In the genomic region with DNA sequence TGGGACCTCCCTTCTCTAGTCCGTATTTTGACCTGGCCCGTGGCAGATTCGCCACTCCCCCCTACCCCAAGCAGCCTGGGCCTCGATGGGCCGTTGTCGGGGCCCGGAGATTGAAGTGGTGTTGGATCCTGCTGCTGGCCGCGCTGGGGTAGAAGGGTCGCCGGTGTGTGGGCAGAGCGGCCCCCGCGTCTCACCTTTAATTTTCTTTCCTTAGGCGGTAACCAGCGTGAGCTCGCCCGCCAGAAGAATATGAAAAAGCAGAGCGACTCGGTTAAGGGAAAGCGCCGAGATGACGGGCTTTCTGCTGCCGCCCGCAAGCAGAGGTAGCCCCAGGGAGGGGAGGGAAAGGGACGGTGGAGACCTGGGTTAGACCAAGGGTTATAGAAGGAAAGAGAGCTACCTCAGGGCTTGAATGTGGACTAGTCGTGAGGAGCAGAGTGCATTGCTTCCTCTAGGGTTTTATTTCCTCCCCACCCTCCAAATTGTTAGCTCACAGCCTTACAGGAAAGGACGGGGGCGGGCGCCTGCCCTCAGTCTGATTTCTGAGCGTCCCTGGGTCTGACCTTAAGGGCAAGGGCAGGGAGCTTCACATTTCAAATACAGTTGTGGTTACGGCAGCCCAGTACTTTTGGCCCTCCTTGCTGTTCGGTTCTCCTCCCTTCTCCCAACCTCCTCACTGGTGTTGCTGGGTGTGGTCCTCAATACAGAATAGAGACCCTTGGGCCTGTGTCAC, we compare ENCODE assay signal across 8 cellular contexts. TPM values are rescaled to one million over a fixed set of nuclear protein-coding genes. Genes with fewer than 3 reads are reported as not detected.
DNase-seq lines count a peak whose midpoint lies in the region; ATAC-seq and TF ChIP-seq lines count a peak whose summit lies in the region.

No MANE protein-coding gene starts in this region.

- H2AFZ ChIP-seq in HCT116 (ENCODE audit: low read depth, low read length, poor library complexity, severe bottlenecking), result no peak overlapping the region

- H3K79me2 ChIP-seq in HCT116 (ENCODE audit: insufficient read depth, low read length), result peaks cover 37% of the 10 kb centered on the region

- RAD21 ChIA-PET in HCT116 (lab: Charles Lee; ENCODE audit: low non-redundant PET in 1 of 2, low total read pairs in 2 of 2, uncharacterized antibody in 2 of 2, unreplicated experiment in 2 of 2), result no interaction called here

- peak overlapping the region; percentile 99 to 100 for H3K4me3 ChIP-seq in HCT116 (replicated peaks in 1 of 2; ENCODE audit: low read depth in 1 of 2, low read length in 2 of 2)

- peak overlapping the region; percentile 97 for H3K4me3 Mint-ChIP-seq in natural killer cell treated with Interleukin-12 subunit alpha and Interleukin-12 subunit beta and Interleukin-15 and Interleukin-18, amount 100 ng/mL, for 72 hours

- no peak for TF ChIP-seq POLR2A in HCT116 (IDR thresholded peaks at IDR 0.05; ENCODE audit: borderline replicate concordance, extremely low read depth, insufficient read depth, insufficient read length)

- intact Hi-C loops in HCT116 (cut with micrococcal nuclease), result no loop called here

- POLR2A ChIA-PET in HCT116 (lab: Charles Lee), result interaction anchor here (2.9 kb wide), 1 partner anchor 16 kb away, joined by 8 read pairs; the partner anchor contains the start of gene ELL3

- H3K9me3 Mint-ChIP-seq in natural killer cell treated with Interleukin-12 subunit alpha and Interleukin-12 subunit beta and Interleukin-15 and Interleukin-18, amount 100 ng/mL, for 72 hours, result no peaks in the 10 kb centered on the region

- no peaks in the 10 kb centered on the region for H3K9me3 ChIP-seq in HCT116 (ENCODE audit: control insufficient read depth in 1 of 2, insufficient read depth in 1 of 2, low read depth in 1 of 2, low read length in 2 of 2)

- H3K9ac ChIP-seq in HCT116 (ENCODE audit: low read length), result peak overlapping the region; percentile 100

- no peak for TF ChIP-seq CTCF in HCT116 (IDR thresholded peaks at IDR 0.05 in 2 of 3, conservative IDR thresholded peaks at IDR 0.05 in 1 of 3; ENCODE audit: borderline replicate concordance in 1 of 3, insufficient read depth in 1 of 3, low read depth in 2 of 3, low read length in 2 of 3)

- ATAC-seq in HCT116, result no peak
- peak; percentile 15 for ATAC-seq in esophagus mucosa
- ATAC-seq in natural killer cell treated with Interleukin-12 subunit alpha and Interleukin-12 subunit beta and Interleukin-15 and Interleukin-18, amount 100 ng/mL, for 72 hours, result peak in 1 of 2 donors; percentile 4
- no peak for ATAC-seq in GM21381 (IDR thresholded peaks at IDR 0.05; ENCODE audit: unreplicated experiment)

- H3K36me3 ChIP-seq in HCT116 (ENCODE audit: control insufficient read depth in 1 of 2, insufficient read depth in 2 of 2, low read length in 2 of 2), result peaks cover 28 to 40% of the 10 kb centered on the region in 2 experiments

- peaks cover 18% of the 10 kb centered on the region for H3K36me3 Mint-ChIP-seq in natural killer cell treated with Interleukin-12 subunit alpha and Interleukin-12 subunit beta and Interleukin-15 and Interleukin-18, amount 100 ng/mL, for 72 hours

- CTCF ChIA-PET in HCT116 (lab: Charles Lee), result no interaction called here

- no peaks in the 10 kb centered on the region for H3K27me3 Mint-ChIP-seq in natural killer cell treated with Interleukin-12 subunit alpha and Interleukin-12 subunit beta and Interleukin-15 and Interleukin-18, amount 100 ng/mL, for 72 hours

- peak overlapping the region; percentile 93 for H3K27ac ChIP-seq in HCT116 (ENCODE audit: low read depth, low read length)

- no peak for TF ChIP-seq RAD21 in HCT116 (IDR thresholded peaks at IDR 0.05; ENCODE audit: low read depth)

- H3K27me3 ChIP-seq in HCT116 (ENCODE audit: insufficient read depth, low read length), result no peaks in the 10 kb centered on the region

- peaks cover 13 to 17% of the 10 kb centered on the region in 2 experiments for H3K4me1 ChIP-seq in HCT116 (ENCODE audit: control insufficient read depth in 1 of 2, insufficient read depth in 2 of 2, low read length in 2 of 2)

- DNase-seq in AG08396 (ENCODE audit: low spot score) (peak; percentile 44), HCT116 (ENCODE audit: low read depth, low spot score) (no peak), NCI-H128 (lab: John Stamatoyannopoulos, UW; ENCODE audit: unreplicated experiment) (no peak)
- peak; percentile 38 to 49 for DNase-seq in activated CD4-positive, alpha-beta T cell treated with anti-CD3 and anti-CD28 coated beads, Interleukin-2, amount 50 U/mL, for 48 hours
- DNase-seq in natural killer cell treated with Interleukin-12 subunit alpha and Interleukin-12 subunit beta and Interleukin-15 and Interleukin-18, amount 100 ng/mL, for 72 hours (ENCODE audit: low spot score), result no peak
- no peak for DNase-seq in NK-92 treated with Interleukin-12 subunit alpha and Interleukin-12 subunit beta, amount 100 ng/mL, for 24 hours (lab: John Stamatoyannopoulos, UW)

- no TSS peak for BruUV-seq in HCT116 (replicated peaks; lab: Mats Ljungman, UMichigan)

- peaks cover 28 to 48% of the 10 kb centered on the region in 2 donors for H3K4me1 Mint-ChIP-seq in natural killer cell treated with Interleukin-12 subunit alpha and Interleukin-12 subunit beta and Interleukin-15 and Interleukin-18, amount 100 ng/mL, for 72 hours (ENCODE audit: low read depth in 2 of 2)

- H3K4me2 ChIP-seq in HCT116 (ENCODE audit: low read length), result peak overlapping the region; percentile 97

- no peaks in the 10 kb centered on the region for H4K20me1 ChIP-seq in HCT116 (ENCODE audit: insufficient read depth)

- no peaks in the 10 kb centered on the region for H3K9me2 ChIP-seq in HCT116 (ENCODE audit: insufficient read depth)

- peak overlapping the region; percentile 97 for H3K27ac Mint-ChIP-seq in natural killer cell treated with Interleukin-12 subunit alpha and Interleukin-12 subunit beta and Interleukin-15 and Interleukin-18, amount 100 ng/mL, for 72 hours

TF ChIP-seq in HCT116, 20 proteins besides CTCF, POLR2A, EP300 and RAD21:
- TF ChIP-seq EZH2 (IDR thresholded peaks at IDR 0.05), result no peak
- no peak for TF ChIP-seq ZNF274 (IDR thresholded peaks at IDR 0.05; ENCODE audit: low read depth, low read length)
- peak; percentile 37; the same call in 1 of the 2 replicates for TF ChIP-seq ZFX (IDR thresholded peaks at IDR 0.05)

RNA-seq across cellular contexts. Expression of gene SERF2, which starts 0.8 kb away (rescaled TPM):
- total RNA-seq in HCT116 (2021; ENCODE audit: unreplicated experiment), result 656 TPM
- 705 and 823 TPM in 2 replicates for polyA plus RNA-seq in HCT116 (2012)
- 616 TPM for total RNA-seq in esophagus mucosa
- 100 to 1,000 TPM; 456 to 585 TPM for total RNA-seq in natural killer cell treated with Interleukin-12 subunit alpha and Interleukin-12 subunit beta and Interleukin-15 and Interleukin-18, amount 100 ng/mL, for 72 hours

RNA-seq across cellular contexts. Expression of gene SERINC4, which starts 7.1 kb away (rescaled TPM):
- total RNA-seq in HCT116 (2021; ENCODE audit: unreplicated experiment) (0.12 TPM), esophagus mucosa (0.36 TPM)
- 0.10 TPM in 1 of 2 replicates, not detected in the other for polyA plus RNA-seq in HCT116 (2012)
- total RNA-seq in natural killer cell treated with Interleukin-12 subunit alpha and Interleukin-12 subunit beta and Interleukin-15 and Interleukin-18, amount 100 ng/mL, for 72 hours, result under 1 TPM; 0.24 to 0.50 TPM

RNA-seq across cellular contexts. Expression of gene HYPK, which starts 7.5 kb away (rescaled TPM):
- total RNA-seq in HCT116 (2021; ENCODE audit: unreplicated experiment), result 20.6 TPM
- 4.4 and 5.8 TPM in 2 replicates for polyA plus RNA-seq in HCT116 (2012)
- 14.0 TPM for total RNA-seq in esophagus mucosa
- total RNA-seq in natural killer cell treated with Interleukin-12 subunit alpha and Interleukin-12 subunit beta and Interleukin-15 and Interleukin-18, amount 100 ng/mL, for 72 hours, result 10 to 100 TPM; 14.3 to 15.3 TPM

RNA-seq across cellular contexts. Expression of gene ELL3, which starts 16.2 kb away (rescaled TPM):
- total RNA-seq in HCT116 (2021; ENCODE audit: unreplicated experiment) (16.2 TPM), esophagus mucosa (12.7 TPM)
- 13.3 and 17.0 TPM in 2 replicates for polyA plus RNA-seq in HCT116 (2012)
- under 1 TPM; 0.26 to 0.86 TPM for total RNA-seq in natural killer cell treated with Interleukin-12 subunit alpha and Interleukin-12 subunit beta and Interleukin-15 and Interleukin-18, amount 100 ng/mL, for 72 hours

RNA-seq across cellular contexts. Expression of gene MFAP1, which starts 31.6 kb away (rescaled TPM):
- total RNA-seq in HCT116 (2021; ENCODE audit: unreplicated experiment) (32.7 TPM), esophagus mucosa (15.1 TPM)
- polyA plus RNA-seq in HCT116 (2012), result 21.2 and 26.6 TPM in 2 replicates
- 10 to 100 TPM; 30.4 to 37.4 TPM for total RNA-seq in natural killer cell treated with Interleukin-12 subunit alpha and Interleukin-12 subunit beta and Interleukin-15 and Interleukin-18, amount 100 ng/mL, for 72 hours

Comparison
In these comparisons a context has a peak if more than half of its experiments do, and no peak if none do; other contexts are left out.
1. DNase-seq: peak in AG08396 (single experiment) and activated CD4-positive, alpha-beta T cell treated with anti-CD3 and anti-CD28 coated beads, Interleukin-2, amount 50 U/mL, for 48 hours (2 of 2); none in HCT116 (single experiment), natural killer cell treated with Interleukin-12 subunit alpha and Interleukin-12 subunit beta and Interleukin-15 and Interleukin-18, amount 100 ng/mL, for 72 hours (single experiment), NK-92 treated with Interleukin-12 subunit alpha and Interleukin-12 subunit beta, amount 100 ng/mL, for 24 hours (single experiment) and NCI-H128 (single experiment).